Comparison of ENCODE assay signal across 8 cellular contexts in the genomic region with DNA sequence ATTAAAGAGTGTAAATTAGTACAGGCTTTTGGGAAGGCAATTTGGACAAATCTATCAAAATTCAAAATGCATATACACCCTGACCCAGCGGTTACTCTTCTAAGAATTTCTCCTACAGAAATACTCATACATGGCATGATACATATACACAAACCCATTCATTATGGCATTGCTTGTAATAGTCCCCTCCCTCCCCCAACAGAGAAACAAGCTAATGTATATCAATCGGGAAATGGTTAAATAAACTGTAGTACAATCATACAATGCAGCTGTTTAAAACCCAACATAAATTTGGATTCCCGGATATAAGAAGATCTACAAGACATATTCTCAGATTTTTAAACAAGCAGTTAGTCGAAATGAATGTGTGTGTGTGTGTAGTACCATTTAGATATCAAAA. TPM values are rescaled to one million over a fixed set of nuclear protein-coding genes. Genes with fewer than 3 reads are reported as not detected.
DNase-seq lines count a peak whose midpoint lies in the region; ATAC-seq and TF ChIP-seq lines count a peak whose summit lies in the region.

No MANE protein-coding gene starts in this region.

- H3K79me2 ChIP-seq in OCI-LY1 (ENCODE audit: insufficient read depth, low read length) (peaks cover 40% of the 10 kb centered on the region), osteoblast (ENCODE audit: insufficient read depth, low read length) (peaks cover 29% of the 10 kb centered on the region)

- H2AFZ ChIP-seq in OCI-LY1 (ENCODE audit: low read length) (no peak overlapping the region), osteoblast (ENCODE audit: low read length) (peak overlapping the region; percentile 88)

- H3K4me3 Mint-ChIP-seq in effector memory CD8-positive, alpha-beta T cell, result peak overlapping the region; percentile 83 to 91

- H3K4me3 ChIP-seq in OCI-LY1 (ENCODE audit: low read depth, low read length, poor library complexity, severe bottlenecking) (peak overlapping the region; percentile 95), osteoblast (ENCODE audit: insufficient read depth, low read length) (peak overlapping the region; percentile 78)

- H3K9ac ChIP-seq in OCI-LY1 (ENCODE audit: low read length), result peak overlapping the region; percentile 97

- H3K27me3 Mint-ChIP-seq in effector memory CD8-positive, alpha-beta T cell, result no peaks in the 10 kb centered on the region

- H3K4me1 Mint-ChIP-seq in effector memory CD8-positive, alpha-beta T cell (ENCODE audit: low read depth in 2 of 2), result peaks cover 13 to 23% of the 10 kb centered on the region in 2 donors

- H3K9me2 ChIP-seq in OCI-LY1 (ENCODE audit: low read depth, low read length), result no peaks in the 10 kb centered on the region

- H3K4me2 ChIP-seq in OCI-LY1 (ENCODE audit: low read length), result peak overlapping the region; percentile 98
- peak overlapping the region; percentile 84 for H3K4me2 ChIP-seq in osteoblast (ENCODE audit: insufficient read depth, low read length)

- H3K9me3 ChIP-seq in OCI-LY1 (ENCODE audit: low read length) (no peaks in the 10 kb centered on the region), osteoblast (ENCODE audit: low read depth, low read length) (no peaks in the 10 kb centered on the region)

- peak overlapping the region; percentile 88 to 92 for H3K27ac Mint-ChIP-seq in effector memory CD8-positive, alpha-beta T cell

- no peak for TF ChIP-seq CTCF in OCI-LY1 (IDR thresholded peaks at IDR 0.05; ENCODE audit: low read length)
- TF ChIP-seq CTCF in osteoblast (IDR thresholded peaks at IDR 0.05; ENCODE audit: extremely low read depth, low read depth, low read length), result no peak

- H4K20me1 ChIP-seq in OCI-LY1 (ENCODE audit: insufficient read depth, low read length) (no peaks in the 10 kb centered on the region), osteoblast (ENCODE audit: insufficient read depth, low read length) (no peaks in the 10 kb centered on the region)

- no peaks in the 10 kb centered on the region for H3K9me3 Mint-ChIP-seq in effector memory CD8-positive, alpha-beta T cell

- no peaks in the 10 kb centered on the region for H3K27me3 ChIP-seq in OCI-LY1 (ENCODE audit: insufficient read depth, low read length)
- H3K27me3 ChIP-seq in osteoblast (ENCODE audit: insufficient read depth, low read length), result no peaks in the 10 kb centered on the region

- H3K4me1 ChIP-seq in OCI-LY1 (ENCODE audit: insufficient read depth, low read length, severe bottlenecking) (peaks cover 22% of the 10 kb centered on the region), osteoblast (ENCODE audit: insufficient read depth, low read length) (peaks cover 3% of the 10 kb centered on the region)

- H3K27ac ChIP-seq in OCI-LY1 (ENCODE audit: low read depth, low read length, poor library complexity, severe bottlenecking) (peak overlapping the region; percentile 66), osteoblast (ENCODE audit: low read depth, low read length) (peak overlapping the region; percentile 66)

- no peak for ATAC-seq in effector memory CD8-positive, alpha-beta T cell (replicated peaks)
- ATAC-seq in GM21515 (IDR thresholded peaks at IDR 0.05; ENCODE audit: unreplicated experiment) (no peak), HG03025 (IDR thresholded peaks at IDR 0.05; ENCODE audit: low FRiP score, unreplicated experiment) (no peak), GM18498 (IDR thresholded peaks at IDR 0.05; ENCODE audit: unreplicated experiment) (no peak)

- peaks cover 13% of the 10 kb centered on the region for H3K36me3 ChIP-seq in OCI-LY1 (ENCODE audit: insufficient read depth, low read length)
- no peaks in the 10 kb centered on the region for H3K36me3 ChIP-seq in osteoblast (ENCODE audit: insufficient read depth, low read length)

- H3K36me3 Mint-ChIP-seq in effector memory CD8-positive, alpha-beta T cell (ENCODE audit: insufficient read depth), result peaks cover 32% of the 10 kb centered on the region

- DNase-seq in DMS53 (lab: John Stamatoyannopoulos, UW), result peak; percentile 59
- DNase-seq in DMS53 treated with DMSO at 0.1 percent for 48 hours (lab: John Stamatoyannopoulos, UW; ENCODE audit: unreplicated experiment), result no peak
- no peak for DNase-seq in effector memory CD8-positive, alpha-beta T cell
- peak; percentile 70 for DNase-seq in osteoblast (ENCODE audit: insufficient read length, low spot score, missing footprints)

- H3F3A ChIP-seq in OCI-LY1 (ENCODE audit: insufficient read depth, low read length), result no peaks in the 10 kb centered on the region

RNA-seq across cellular contexts. Expression of a gene that starts 0.8 kb away (rescaled TPM):
- 108 and 116 TPM in 2 replicates for total RNA-seq in osteoblast

Comparison
In these comparisons a context has a peak if more than half of its experiments do, and no peak if none do; other contexts are left out.
1. DNase-seq: peak in DMS53 (single experiment) and osteoblast (single experiment); none in DMS53 treated with DMSO at 0.1 percent for 48 hours (single experiment) and effector memory CD8-positive, alpha-beta T cell (0 of 3).